Comparison of ENCODE assay signal across 34 cellular contexts in the genomic region with DNA sequence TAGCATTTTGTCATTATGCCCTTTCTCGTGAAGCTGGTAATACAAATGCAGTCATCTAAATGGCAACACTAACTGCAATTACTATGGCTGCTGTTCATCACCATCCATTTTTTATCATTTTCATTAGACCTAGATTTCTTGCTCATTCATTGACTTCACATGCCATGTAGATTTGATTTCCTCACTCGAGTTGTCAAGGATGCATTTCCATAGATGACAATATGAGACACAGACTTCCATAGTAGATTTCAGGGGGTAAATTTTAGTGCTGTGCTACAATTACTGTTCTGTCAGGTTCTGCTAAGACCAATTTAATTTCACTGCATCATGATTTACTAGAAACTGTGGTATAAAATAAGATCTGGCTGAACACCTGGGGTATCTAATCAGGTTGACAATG.
"Had no signal": no experiment of that assay in that cellular context is flagged by ENCODE, and none has a peak within 500 bp of the region (broad histone marks: within the 10 kb centered on the region; RNA-seq: fewer than 3 reads in every experiment).

No MANE protein-coding gene starts in this region.

- H3K9me3 ChIP-seq: MG63 had no signal

- H3K4me2 ChIP-seq: KMS-11 had no signal

- H3K9ac ChIP-seq: KMS-11 had no signal

- DNase-seq: Karpas-422, Kasumi-1, MG63, MM.1S, MV-4-11, NCI-H1048, NCI-H1092, NCI-H1092 treated with DMSO at 0.1 percent for 48 hours, NCI-H1105, NCI-H1417, NCI-H1417 treated with DMSO at 0.1 percent for 48 hours, NCI-H1436, NCI-H1436 treated with DMSO at 0.1 percent for 48 hours, NCI-H146, NCI-H1694, NCI-H1694 treated with DMSO at 0.1 percent for 48 hours, NCI-H187, NCI-H187 treated with DMSO at 0.1 percent for 48 hours, NCI-H1930, NCI-H2029, NCI-H2029 treated with DMSO at 0.1 percent for 48 hours, NCI-H2081 treated with DMSO at 0.1 percent for 48 hours, NCI-H2107, NCI-H2171, NCI-H2171 treated with DMSO at 0.1 percent for 48 hours, NCI-H2227 treated with DMSO at 0.1 percent for 48 hours, NCI-H226, NCI-H345, NCI-H446, NCI-H446 treated with DMSO at 0.1 percent for 48 hours, NCI-H510A, NCI-H510A treated with DMSO at 0.1 percent for 48 hours, NCI-H524 had no signal

- H3K4me3 ChIP-seq: MG63 had no signal

- H3K27me3 ChIP-seq: MG63 had no signal

- H3K27ac ChIP-seq: KMS-11 had no signal

- H3K36me3 ChIP-seq: MG63 had no signal
